ENCODE assay signal across 27 cellular contexts in genomic region chr1:214685906-214686305, GRCh38.
"Had no signal": no experiment of that assay in that cellular context is flagged by ENCODE, and none has a peak within 500 bp of the region (broad histone marks: within the 10 kb centered on the region; RNA-seq: fewer than 3 reads in every experiment).

No MANE protein-coding gene starts in this region.

- H3K27me3 Mint-ChIP-seq: activated naive CD8-positive, alpha-beta T cell had no signal

- H3K4me3 ChIP-seq: adrenal gland, dorsolateral prefrontal cortex, esophagus muscularis mucosa, gastroesophageal sphincter, pancreas, thoracic aorta, vagina had no signal

- ATAC-seq: activated CD4-positive, alpha-beta T cell treated with anti-CD3 and anti-CD28 coated beads for 36 hours; gastroesophageal sphincter; left cardiac atrium; natural killer cell treated with Interleukin-12 subunit alpha and Interleukin-12 subunit beta and Interleukin-15 and Interleukin-18, amount 100 ng/mL, for 72 hours; pancreas; right cardiac atrium had no signal

- H3K4me1 Mint-ChIP-seq: activated B cell treated with CpG ODN at 0.5 μM for 24 hours; activated CD4-positive, alpha-beta T cell treated with anti-CD3 and anti-CD28 coated beads for 36 hours had no signal

- H3K4me3 Mint-ChIP-seq: activated B cell treated with CpG ODN at 0.5 μM for 24 hours; activated CD4-positive, alpha-beta T cell treated with anti-CD3 and anti-CD28 coated beads for 36 hours; activated naive CD8-positive, alpha-beta T cell; activated T-cell treated with anti-CD3 and anti-CD28 coated beads, Interleukin-2, amount 50 U/mL, for 24 hours; natural killer cell treated with Interleukin-12 subunit alpha and Interleukin-12 subunit beta and Interleukin-15 and Interleukin-18, amount 100 ng/mL, for 72 hours; type B pancreatic cell had no signal

- H3K27ac Mint-ChIP-seq: activated B cell treated with CpG ODN at 0.5 μM for 24 hours; activated CD4-positive, alpha-beta T cell treated with anti-CD3 and anti-CD28 coated beads for 36 hours; activated naive CD8-positive, alpha-beta T cell; activated T-cell treated with anti-CD3 and anti-CD28 coated beads, Interleukin-2, amount 50 U/mL, for 24 hours; activated T-helper 2 cell treated with anti-CD3 and anti-CD28 coated beads, Interferon-gamma antibody, Interleukin-2, Interleukin-4, amounts not matched to agents 10 μg/mL and 5 μg/mL and 100 μg/mL, durations not matched to agents 14 hours and 24 hours and 36 hours; brain; natural killer cell treated with Interleukin-12 subunit alpha and Interleukin-12 subunit beta and Interleukin-15 and Interleukin-18, amount 100 ng/mL, for 72 hours; type B pancreatic cell had no signal

- H3K4me1 ChIP-seq: adrenal gland, esophagus muscularis mucosa, gastroesophageal sphincter, pancreas, vagina had no signal

- H3K27me3 ChIP-seq: adrenal gland, esophagus muscularis mucosa, vagina had no signal

- H3K36me3 ChIP-seq: adrenal gland, esophagus muscularis mucosa, gastroesophageal sphincter, pancreas, thoracic aorta, vagina had no signal

- H3K27ac ChIP-seq: adrenal gland, dorsolateral prefrontal cortex, esophagus muscularis mucosa, gastroesophageal sphincter, pancreas, thoracic aorta, vagina had no signal

- H3K36me3 Mint-ChIP-seq: activated naive CD8-positive, alpha-beta T cell; brain; natural killer cell treated with Interleukin-12 subunit alpha and Interleukin-12 subunit beta and Interleukin-15 and Interleukin-18, amount 100 ng/mL, for 72 hours; type B pancreatic cell had no signal

- H3K9me3 ChIP-seq: adrenal gland, esophagus muscularis mucosa, gastroesophageal sphincter, pancreas, thoracic aorta, vagina had no signal

- H3K9me3 Mint-ChIP-seq: activated B cell treated with CpG ODN at 0.5 μM for 24 hours; activated T-cell treated with anti-CD3 and anti-CD28 coated beads, Interleukin-2, amount 50 U/mL, for 24 hours; activated T-helper 2 cell treated with anti-CD3 and anti-CD28 coated beads, Interferon-gamma antibody, Interleukin-2, Interleukin-4, amounts not matched to agents 10 μg/mL and 5 μg/mL and 100 μg/mL, durations not matched to agents 14 hours and 24 hours and 36 hours; natural killer cell treated with Interleukin-12 subunit alpha and Interleukin-12 subunit beta and Interleukin-15 and Interleukin-18, amount 100 ng/mL, for 72 hours; type B pancreatic cell had no signal

- DNase-seq: activated B cell treated with CpG ODN at 0.5 μM for 24 hours; activated CD4-positive, alpha-beta T cell treated with anti-CD3 and anti-CD28 coated beads for 36 hours; activated CD4-positive, alpha-beta T cell treated with anti-CD3 and anti-CD28 coated beads, Interleukin-2, amount 50 U/mL, for 4 hours; activated CD8-positive, alpha-beta memory T cell treated with anti-CD3 and anti-CD28 coated beads for 24 hours; activated CD8-positive, alpha-beta memory T cell treated with anti-CD3 and anti-CD28 coated beads, Interleukin-2, amount 50 U/mL, for 4 hours; activated naive CD4-positive, alpha-beta T cell; activated T-cell treated with anti-CD3 and anti-CD28 coated beads, Interleukin-2, amount 50 U/mL, for 24 hours; adrenal gland; dorsolateral prefrontal cortex; head of caudate nucleus; hypothalamus; islet precursor cell; left cardiac atrium; midbrain; pancreas; right cardiac atrium; stimulated activated CD4-positive, alpha-beta T cell treated with anti-CD3 and anti-CD28 coated beads, Interleukin-4, amount 100 ng/mL, for 24 hours; stimulated activated naive CD4-positive, alpha-beta T cell treated with Interleukin-2 at 50 U/mL for 16 hours had no signal
